ENCODE assay signal across 8 cellular contexts in the genomic region with DNA sequence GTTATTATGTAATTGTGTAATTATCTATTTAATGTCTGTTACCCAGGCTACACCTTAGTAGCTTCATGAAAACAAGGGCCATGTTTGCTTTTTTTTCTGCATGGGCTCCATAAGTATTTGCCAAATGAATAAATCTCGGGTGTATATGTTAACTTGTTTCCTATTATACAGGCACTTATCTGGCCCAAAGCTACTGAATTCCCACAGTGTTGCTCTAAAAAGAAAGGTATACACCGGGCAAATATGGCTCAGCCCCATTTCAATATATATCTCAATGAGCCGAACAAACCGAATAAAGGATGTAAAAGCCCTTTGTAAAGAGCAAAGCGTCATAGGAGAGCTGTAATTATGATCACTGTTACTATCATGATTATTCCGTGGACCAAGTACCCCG. TPM values are rescaled to one million over a fixed set of nuclear protein-coding genes. Genes with fewer than 3 reads are reported as not detected.
DNase-seq lines count a peak whose midpoint lies in the region; ATAC-seq, FAIRE-seq and TF ChIP-seq lines count a peak whose summit lies in the region.

No MANE protein-coding gene starts in this region.

- no peaks in the 10 kb centered on the region for H4K20me1 ChIP-seq in fibroblast of lung (ENCODE audit: control insufficient read depth, extremely low read depth, insufficient read depth, low read length)

- H3K9ac ChIP-seq in fibroblast of lung (ENCODE audit: insufficient read depth, low read length) = peak overlapping the region; percentile 81

- H3K4me3 ChIP-seq in fibroblast of lung (replicated peaks in 1 of 4; ENCODE audit: control extremely low read depth in 1 of 4, insufficient read depth in 1 of 4, low read depth in 3 of 4, low read length in 4 of 4) (peak overlapping the region; percentile 66 to 94 (median 74)), retinal pigment epithelial cell (ENCODE audit: low read length) (peak overlapping the region; percentile 83)

- TF ChIP-seq CTCF in fibroblast of lung (conservative IDR thresholded peaks at IDR 0.05 in 1 of 2, IDR thresholded peaks at IDR 0.05 in 1 of 2; ENCODE audit: low read depth in 1 of 2, low read length in 2 of 2) (no peak), retinal pigment epithelial cell (conservative IDR thresholded peaks at IDR 0.05; ENCODE audit: low read depth, low read length) (no peak), D721Med (IDR thresholded peaks at IDR 0.05; ENCODE audit: insufficient read depth, missing control alignments) (no peak)

- no peaks in the 10 kb centered on the region for H3K36me3 ChIP-seq in fibroblast of lung (ENCODE audit: control insufficient read depth, insufficient read depth, low read length)

- H3K4me1 ChIP-seq in fibroblast of lung (ENCODE audit: control insufficient read depth, extremely low read depth, insufficient read depth, low read length) = no peaks in the 10 kb centered on the region

- no peak for ATAC-seq in esophagus mucosa

- no peaks in the 10 kb centered on the region for H3K9me3 ChIP-seq in fibroblast of lung (ENCODE audit: control insufficient read depth, insufficient read depth, low read depth, low read length)

- no peak for FAIRE-seq in D721Med (lab: Jason Lieb, UNC)
- no peak for FAIRE-seq in frontal cortex (lab: Jason Lieb, UNC)

- peak overlapping the region; percentile 97 for H2AFZ ChIP-seq in fibroblast of lung (ENCODE audit: low read length)

- H3K27me3 ChIP-seq in fibroblast of lung (ENCODE audit: control insufficient read depth, insufficient read depth, low read length) = no peaks in the 10 kb centered on the region

- DNase-seq in DMS79 treated with DMSO at 0.1 percent for 48 hours (lab: John Stamatoyannopoulos, UW) = peak; percentile 14
- no peak for DNase-seq in DMS79 (lab: John Stamatoyannopoulos, UW)
- DNase-seq in RKO (ENCODE audit: low spot score) = peak; percentile 12
- DNase-seq in fibroblast of lung (ENCODE audit: low read depth in 2 of 2) = no peak
- DNase-seq in retinal pigment epithelial cell (ENCODE audit: low read depth) = no peak
- DNase-seq in D721Med (ENCODE audit: insufficient read length, low spot score) = no peak
- no peak for DNase-seq in frontal cortex (ENCODE audit: low spot score in 2 of 2)

- peak overlapping the region; percentile 79 for H3K4me2 ChIP-seq in fibroblast of lung (ENCODE audit: extremely low read depth, insufficient read depth, low read length)

- H3K27ac ChIP-seq in fibroblast of lung (ENCODE audit: insufficient read depth, low read length) = peak overlapping the region; percentile 70

- H3K79me2 ChIP-seq in fibroblast of lung (ENCODE audit: control insufficient read depth, insufficient read depth, low read length) = no peaks in the 10 kb centered on the region

RNA-seq across cellular contexts. Expression of a gene that starts 0.8 kb away (rescaled TPM):
- total RNA-seq in fibroblast of lung = 10.8 and 15.5 TPM in 2 replicates
- polyA plus RNA-seq in fibroblast of lung = 29.4 and 37.6 TPM in 2 replicates
- polyA plus RNA-seq in fibroblast of lung (2012) = 11.9 and 12.6 TPM in 2 replicates
- polyA minus RNA-seq in fibroblast of lung (ENCODE audit: low replicate concordance) = 19.3 and 39.4 TPM in 2 replicates
- 9.2 TPM for total RNA-seq in esophagus mucosa
- 57.1 TPM for total RNA-seq in frontal cortex

Comparison
In these comparisons a context has a peak if more than half of its experiments do, and no peak if none do; other contexts are left out.
1. DNase-seq: peak in DMS79 treated with DMSO at 0.1 percent for 48 hours (single experiment) and RKO (single experiment); none in DMS79 (single experiment), fibroblast of lung (0 of 2), retinal pigment epithelial cell (single experiment), D721Med (single experiment) and frontal cortex (0 of 2).